ENCODE assay signal across 9 cellular contexts in genomic region chr2:57616157-57616556, GRCh38.
"Had no signal": no experiment of that assay in that cellular context is flagged by ENCODE, and none has a peak within 500 bp of the region (broad histone marks: within the 10 kb centered on the region; RNA-seq: fewer than 3 reads in every experiment).

No MANE protein-coding gene starts in this region.

- ATAC-seq: K562 had no signal

- H3K4me2 ChIP-seq: KMS-11 had no signal

- H3K4me3 ChIP-seq: GM23248, K562 had no signal

- H3K9ac ChIP-seq: GM23248, KMS-11 had no signal

- FAIRE-seq: HTR-8/SVneo, K562 had no signal

- H2AFZ ChIP-seq: GM23248 had no signal

- H3K27ac ChIP-seq: GM23248, KMS-11 had no signal

- DNase-seq: GM23248, GOT3, H7, HCEC 1CT, IMR-90, Karpas-422 had no signal
